Comparison of ENCODE assay signal across 9 cellular contexts in the genomic region with DNA sequence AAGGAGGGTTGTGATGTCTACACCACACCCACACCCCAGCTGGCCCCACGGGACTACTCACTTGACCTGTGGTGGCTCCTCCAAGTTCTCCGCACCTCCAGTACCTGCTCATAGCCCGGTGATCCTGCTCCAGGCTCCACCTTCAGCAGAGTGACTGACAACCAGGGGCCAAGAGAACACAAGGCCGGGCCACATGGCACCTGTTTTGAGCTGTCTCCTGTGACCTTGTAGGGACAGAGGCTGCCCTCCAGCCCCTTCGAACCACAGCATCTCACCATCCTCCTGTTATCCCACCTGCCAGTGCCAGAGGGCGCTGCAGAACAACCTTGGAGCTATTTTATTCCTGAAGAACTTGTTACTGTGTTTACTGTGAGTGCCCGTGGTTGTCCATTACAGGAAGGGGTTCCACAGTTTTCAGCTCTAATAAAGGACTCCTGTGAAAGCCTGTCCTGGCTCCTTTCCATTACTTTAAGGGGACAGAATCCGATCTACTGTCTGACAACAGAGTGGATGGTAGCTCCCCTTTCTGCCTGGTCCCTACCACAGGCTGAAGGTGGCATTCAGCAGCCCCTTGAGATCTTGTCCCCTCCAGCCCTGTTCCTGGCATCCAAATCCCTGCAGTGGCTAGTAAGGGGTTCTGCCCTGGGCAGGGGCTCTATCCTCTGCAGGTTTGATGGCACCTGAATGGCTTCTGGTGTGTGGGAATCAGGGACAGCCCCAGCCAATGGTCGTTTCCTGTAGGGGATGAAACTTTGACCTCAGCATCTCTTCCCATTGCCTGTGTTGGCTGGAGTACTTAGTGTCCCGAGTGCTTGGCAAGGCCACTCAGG. TPM values are rescaled to one million over a fixed set of nuclear protein-coding genes. Genes with fewer than 3 reads are reported as not detected.
DNase-seq lines count a peak whose midpoint lies in the region; ATAC-seq, FAIRE-seq and TF ChIP-seq lines count a peak whose summit lies in the region.
"Had no signal": no experiment of that assay in that cellular context is flagged by ENCODE, and none has a peak within 500 bp of the region (broad histone marks: within the 10 kb centered on the region; RNA-seq: fewer than 3 reads in every experiment).

No MANE protein-coding gene starts in this region.

- peaks cover 65% of the 10 kb centered on the region for H3K27me3 Mint-ChIP-seq in astrocyte (ENCODE audit: low read depth, unreplicated experiment)

- H3K27ac Mint-ChIP-seq in astrocyte (ENCODE audit: unreplicated experiment), result no peak overlapping the region
- H3K27ac Mint-ChIP-seq: memory B cell had no signal

- TF ChIP-seq CTCF in BE2C (IDR thresholded peaks at IDR 0.05; ENCODE audit: low read depth, low read length), result peak; percentile 75
- TF ChIP-seq CTCF in GM13977 (IDR thresholded peaks at IDR 0.05; ENCODE audit: extremely low read depth, insufficient read depth, missing control alignments), result peak; percentile 82
- peak; percentile 46 for TF ChIP-seq CTCF in astrocyte (IDR thresholded peaks at IDR 0.05; ENCODE audit: insufficient read depth, low read depth, low read length)
- peak; percentile 16 to 68 (median 53) for TF ChIP-seq CTCF in spleen (IDR thresholded peaks at IDR 0.05 in 8 of 11, conservative IDR thresholded peaks at IDR 0.05 in 3 of 11)

- peak; percentile 39 for DNase-seq in BE2C
- DNase-seq in GM13977 (ENCODE audit: low spot score), result peak; percentile 46
- peak; percentile 61 for DNase-seq in NCI-H460 (ENCODE audit: extremely low read depth, low read depth)
- DNase-seq in astrocyte (ENCODE audit: low read depth), result no peak
- peak; percentile 32 to 60 for DNase-seq in hippocampal formation (lab: John Stamatoyannopoulos, UW)
- DNase-seq in spleen, result peak; percentile 69
- DNase-seq in GF-D8 (lab: John Stamatoyannopoulos, UW), result no peak

- no peak overlapping the region for H3K4me3 Mint-ChIP-seq in astrocyte (ENCODE audit: unreplicated experiment)
- H3K4me3 Mint-ChIP-seq: memory B cell had no signal

- in situ Hi-C loops in GM13977 (cut with MboI; ENCODE audit: low pct_unique_long_range_greater_than_20kb, low sequenced_read_pairs, unreplicated experiment), result no loop called here

- H3K27ac ChIP-seq in astrocyte (ENCODE audit: low read depth, low read length) (no peak overlapping the region), spleen (no peak overlapping the region)

- H3K9me3 ChIP-seq in BE2C (no peaks in the 10 kb centered on the region), astrocyte (ENCODE audit: insufficient read depth, low read depth, low read length) (no peaks in the 10 kb centered on the region), spleen (no peaks in the 10 kb centered on the region)

- H3K9ac ChIP-seq in astrocyte (ENCODE audit: low read length), result no peak overlapping the region

- no peaks in the 10 kb centered on the region for H3K79me2 ChIP-seq in astrocyte (ENCODE audit: insufficient read depth, low read length)

- intact Hi-C loops in spleen (cut with DNase I; ENCODE audit: low total_unique reads), result no loop called here

- H3K36me3 ChIP-seq in BE2C (no peaks in the 10 kb centered on the region), astrocyte (ENCODE audit: insufficient read depth, low read length) (no peaks in the 10 kb centered on the region), spleen (no peaks in the 10 kb centered on the region)

- no peaks in the 10 kb centered on the region for H3K4me1 Mint-ChIP-seq in astrocyte (ENCODE audit: low read depth, unreplicated experiment)
- H3K4me1 Mint-ChIP-seq: memory B cell had no signal

- H2AFZ ChIP-seq in astrocyte (ENCODE audit: low read depth, low read length), result no peak overlapping the region

- 30 to 34% (median 32%) methylated on average over 10 of the region's 10 CpGs for WGBS in spleen, 5 donors

- H3K4me1 ChIP-seq in BE2C (no peaks in the 10 kb centered on the region), astrocyte (ENCODE audit: insufficient read depth, low read length) (no peaks in the 10 kb centered on the region), spleen (no peaks in the 10 kb centered on the region)

- H3K4me3 ChIP-seq in BE2C (ENCODE audit: low read depth, low read length) (no peak overlapping the region), astrocyte (ENCODE audit: insufficient read depth, low read depth, low read length) (no peak overlapping the region), spleen (no peak overlapping the region)

- no peak for ATAC-seq in HG02938 (IDR thresholded peaks at IDR 0.05; ENCODE audit: unreplicated experiment)

- no peak for TF ChIP-seq POLR2A in spleen (IDR thresholded peaks at IDR 0.05)

- FAIRE-seq in astrocyte (lab: Jason Lieb, UNC), result no peak

- no peak overlapping the region for H3K4me2 ChIP-seq in astrocyte (ENCODE audit: low read length)

- H3K27me3 ChIP-seq in BE2C, result peaks cover 16% of the 10 kb centered on the region
- H3K27me3 ChIP-seq in astrocyte (ENCODE audit: insufficient read depth, low read length), result no peaks in the 10 kb centered on the region
- peaks cover 0 to 46% (median 0%) of the 10 kb centered on the region in 7 donors for H3K27me3 ChIP-seq in spleen (replicated peaks in 1 of 7)

- peaks cover 2% of the 10 kb centered on the region for H3K9me3 Mint-ChIP-seq in astrocyte (ENCODE audit: unreplicated experiment)

- H4K20me1 ChIP-seq in astrocyte (ENCODE audit: insufficient read depth, low read length), result no peaks in the 10 kb centered on the region

- no peaks in the 10 kb centered on the region for H3K36me3 Mint-ChIP-seq in astrocyte (ENCODE audit: low read depth, unreplicated experiment)
- H3K36me3 Mint-ChIP-seq: memory B cell had no signal

RNA-seq across cellular contexts. Expression of gene C10orf120, which starts 50.8 kb away (rescaled TPM):
- not detected for polyA plus RNA-seq in BE2C (2012; ENCODE audit: insufficient read depth, insufficient read length, low read depth)
- not detected in 2 replicates for total RNA-seq in NCI-H460 (2014; rRNA removed; shearing (Covaris generic))
- not detected in 2 replicates for polyA plus RNA-seq in NCI-H460 (2014; cell fraction: nucleus; rRNA removed)
- not detected in 2 replicates for total RNA-seq in astrocyte
- total RNA-seq in spleen, result not detected
- polyA plus RNA-seq in spleen, result not detected

Comparison
In these comparisons a context has a peak if more than half of its experiments do, and no peak if none do; other contexts are left out.
1. DNase-seq: peak in BE2C (single experiment), GM13977 (single experiment), NCI-H460 (single experiment), hippocampal formation (2 of 2) and spleen (single experiment); none in astrocyte (single experiment) and GF-D8 (single experiment).
2. Peak in every context shown above with its lines, with median percentiles within 50 percentile points of each other: CTCF ChIP-seq.